27 cellular contexts compared by ENCODE assay signal in the genomic region with DNA sequence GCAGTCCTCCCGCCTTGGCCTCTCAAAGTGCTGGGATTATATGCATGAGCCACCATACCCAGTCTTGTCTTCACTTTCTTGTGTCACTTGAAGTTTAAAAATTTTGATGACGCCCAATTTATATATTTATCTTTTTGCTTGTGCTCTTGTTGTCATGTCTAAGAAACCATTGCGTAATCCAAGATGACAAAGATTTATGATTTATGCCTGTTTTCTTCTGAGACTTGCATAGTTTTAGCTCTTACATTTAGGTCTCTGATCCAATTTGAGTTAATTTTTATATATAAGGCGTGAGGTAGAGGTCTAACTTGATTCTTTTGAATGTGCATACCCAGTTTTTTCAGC. TPM values are rescaled to one million over a fixed set of nuclear protein-coding genes. Genes with fewer than 3 reads are reported as not detected.
DNase-seq lines count a peak whose midpoint lies in the region; ATAC-seq and TF ChIP-seq lines count a peak whose summit lies in the region.
"Had no signal": no experiment of that assay in that cellular context is flagged by ENCODE, and none has a peak within 500 bp of the region (broad histone marks: within the 10 kb centered on the region; RNA-seq: fewer than 3 reads in every experiment).

No MANE protein-coding gene starts in this region.

- H2BK15ac ChIP-seq in IMR-90 (ENCODE audit: low read depth, low read length) = no peak overlapping the region

- H3K9me1 ChIP-seq in IMR-90 (ENCODE audit: insufficient read depth, low read length) = 0 out of 2 replicates have a peak, but pooled peaks cover 3% of the 10 kb centered on the region

- H3K27ac ChIP-seq in IMR-90 (ENCODE audit: insufficient read depth, low read length) = no peak overlapping the region
- H3K27ac ChIP-seq in upper lobe of left lung = peak overlapping the region in 1 of 4 donors; percentile 39
- H3K27ac ChIP-seq: heart right ventricle, left ventricle myocardium inferior, stomach, transverse colon, WERI-Rb-1 had no signal

- no peak for DNase-seq in activated CD4-positive, alpha-beta T cell treated with anti-CD3 and anti-CD28 coated beads, Interleukin-2, amount 10 ng/mL, durations not matched to agents 24 days and 14 days
- DNase-seq in activated CD4-positive, alpha-beta T cell treated with anti-CD3 and anti-CD28 coated beads, Interleukin-2, amount 50 U/mL, for 1 hour = no peak
- DNase-seq in IMR-90 (no peak), amniotic epithelial cell (ENCODE audit: low read depth) (peak; percentile 65), upper lobe of left lung (no peak), Kasumi-1 (lab: John Stamatoyannopoulos, UW) (no peak)
- no peak for DNase-seq in naive thymus-derived CD8-positive, alpha-beta T cell
- DNase-seq: 8988T; activated CD4-positive, alpha-beta T cell treated with anti-CD3 and anti-CD28 coated beads, Interleukin-2, amount 50 U/mL, for 48 hours; activated T-cell treated with anti-CD3 and anti-CD28 coated beads, Interleukin-2, amount 50 U/mL, for 1 hour; EL; endodermal cell; heart right ventricle; left ventricle myocardium inferior; MM.1S; mucosa of descending colon; NCI-H2029; NCI-H345; nucleus accumbens; stimulated activated CD4-positive, alpha-beta T cell treated with anti-CD3 and anti-CD28 coated beads, Interleukin-4, amount 100 ng/mL, for 1 hour; stomach; T-helper 2 cell; transverse colon; WERI-Rb-1 had no signal

- no peak overlapping the region for H3K14ac ChIP-seq in IMR-90 (replicated peaks; ENCODE audit: low read depth, low read length)

- no peak for TF ChIP-seq EP300 in upper lobe of left lung (IDR thresholded peaks at IDR 0.05)

- ATAC-seq in IMR-90 (ENCODE audit: low read depth) (no peak), HG03520 (IDR thresholded peaks at IDR 0.05; ENCODE audit: unreplicated experiment) (no peak), upper lobe of left lung (ENCODE audit: low FRiP score in 2 of 2) (no peak)
- ATAC-seq in naive thymus-derived CD8-positive, alpha-beta T cell = no peak
- ATAC-seq: heart right ventricle, mucosa of descending colon had no signal

- intact Hi-C loops in activated CD4-positive, alpha-beta T cell treated with anti-CD3 and anti-CD28 coated beads, Interleukin-2, amount 10 ng/mL, durations not matched to agents 24 days and 14 days (cut with micrococcal nuclease) = loop anchor here (2.0 to 5.0 kb wide), 2 partner anchors 19 to 112 kb away; a partner anchor contains a TSS
- intact Hi-C loops in IMR-90 (cut with micrococcal nuclease) = no loop called here

- H3K4me3 ChIP-seq in IMR-90 (ENCODE audit: insufficient read depth, low read depth, low read length) (no peak overlapping the region), upper lobe of left lung (no peak overlapping the region)
- H3K4me3 ChIP-seq: HAP-1, heart right ventricle, left ventricle myocardium inferior, mucosa of descending colon, stomach, transverse colon had no signal

- H3K18ac ChIP-seq in IMR-90 (ENCODE audit: low read depth, low read length) = no peak overlapping the region

- no peaks in the 10 kb centered on the region for H3K9me3 ChIP-seq in IMR-90 (ENCODE audit: control insufficient read depth, insufficient read depth, low read length)
- H3K9me3 ChIP-seq in upper lobe of left lung = no peaks in the 10 kb centered on the region
- H3K9me3 ChIP-seq: HAP-1, heart right ventricle, left ventricle myocardium inferior, mucosa of descending colon, stomach, transverse colon had no signal

- H3K27me3 ChIP-seq in IMR-90 (ENCODE audit: control insufficient read depth, insufficient read depth, low read length) (no peaks in the 10 kb centered on the region), upper lobe of left lung (no peaks in the 10 kb centered on the region)
- H3K27me3 ChIP-seq: heart right ventricle, stomach, transverse colon had no signal

- H4K8ac ChIP-seq in IMR-90 (ENCODE audit: low read depth in 2 of 2, low read length in 2 of 2) = no peak overlapping the region

- H4K5ac ChIP-seq in IMR-90 (ENCODE audit: low read depth, low read length) = no peak overlapping the region

- H2BK20ac ChIP-seq in IMR-90 (ENCODE audit: low read depth, low read length) = no peak overlapping the region

- no peak overlapping the region for H2AFZ ChIP-seq in IMR-90 (replicated peaks; ENCODE audit: low read length, poor library complexity)

- no peaks in the 10 kb centered on the region for H3K27me3 Mint-ChIP-seq in activated CD4-positive, alpha-beta T cell treated with anti-CD3 and anti-CD28 coated beads, Interleukin-2, amount 10 ng/mL, durations not matched to agents 24 days and 14 days
- no peaks in the 10 kb centered on the region for H3K27me3 Mint-ChIP-seq in naive thymus-derived CD8-positive, alpha-beta T cell

- POLR2A ChIA-PET in IMR-90 (lab: Charles Lee; ENCODE audit: unreplicated experiment) = no interaction called here
- POLR2A ChIA-PET in naive thymus-derived CD8-positive, alpha-beta T cell (lab: Charles Lee) = no interaction called here

- dilution Hi-C loops in IMR-90 (cut with HindIII; ENCODE audit: low sequenced_read_pairs, unreplicated experiment) = no loop called here

- no peaks in the 10 kb centered on the region for H3K9me3 Mint-ChIP-seq in activated CD4-positive, alpha-beta T cell treated with anti-CD3 and anti-CD28 coated beads, Interleukin-2, amount 10 ng/mL, durations not matched to agents 24 days and 14 days
- no peaks in the 10 kb centered on the region for H3K9me3 Mint-ChIP-seq in naive thymus-derived CD8-positive, alpha-beta T cell
- H3K9me3 Mint-ChIP-seq: activated naive CD4-positive, alpha-beta T cell treated with anti-CD3 and anti-CD28 coated beads, Interleukin-2, amount 50 U/mL, for 72 hours had no signal

- no TSS peak for BruUV-seq in IMR-90 (replicated peaks; lab: Mats Ljungman, UMichigan)

- in situ Hi-C loops in IMR-90 (cut with MboI; ENCODE audit: low sequenced_read_pairs) = no loop called here

- peaks cover 31% of the 10 kb centered on the region for H3K36me3 Mint-ChIP-seq in activated CD4-positive, alpha-beta T cell treated with anti-CD3 and anti-CD28 coated beads, Interleukin-2, amount 10 ng/mL, durations not matched to agents 24 days and 14 days (ENCODE audit: low read depth)
- H3K36me3 Mint-ChIP-seq in naive thymus-derived CD8-positive, alpha-beta T cell = peaks cover 0 to 36% (median 3%) of the 10 kb centered on the region in 3 donors

- H3K23ac ChIP-seq in IMR-90 (ENCODE audit: low read depth, low read length) = no peak overlapping the region

- TF ChIP-seq CTCF in IMR-90 (conservative IDR thresholded peaks at IDR 0.05; ENCODE audit: low read depth, low read length) (no peak), upper lobe of left lung (IDR thresholded peaks at IDR 0.05) (no peak)

- H3K79me1 ChIP-seq in IMR-90 (ENCODE audit: low read depth in 1 of 2, low read length in 2 of 2) = peaks cover 20 to 58% of the 10 kb centered on the region in 2 experiments

- H2BK120ac ChIP-seq in IMR-90 (ENCODE audit: low read depth, low read length) = no peak overlapping the region

- H3K4ac ChIP-seq in IMR-90 (ENCODE audit: low read depth, low read length) = no peak overlapping the region

- no peak overlapping the region for H3K56ac ChIP-seq in IMR-90 (ENCODE audit: extremely low read depth, insufficient read depth, low read length)

- H3K4me1 ChIP-seq in IMR-90 (ENCODE audit: control insufficient read depth, insufficient read depth, low read length) (no peaks in the 10 kb centered on the region), upper lobe of left lung (peaks cover 0 to 25% (median 12%) of the 10 kb centered on the region in 4 donors)
- H3K4me1 ChIP-seq: HAP-1 had no signal

- H3K4me1 Mint-ChIP-seq in activated CD4-positive, alpha-beta T cell treated with anti-CD3 and anti-CD28 coated beads, Interleukin-2, amount 10 ng/mL, durations not matched to agents 24 days and 14 days = peaks cover 30% of the 10 kb centered on the region
- peaks cover 37 to 74% (median 69%) of the 10 kb centered on the region in 4 donors for H3K4me1 Mint-ChIP-seq in naive thymus-derived CD8-positive, alpha-beta T cell

- CTCF ChIA-PET in IMR-90 (lab: Yijun Ruan, JAX) = interaction anchor here (2.1 kb wide), 1 partner anchor 10 kb away, joined by 7 read pairs; no protein-coding TSS in a partner anchor

- no peak for TF ChIP-seq POLR2A in IMR-90 (IDR thresholded peaks at IDR 0.05; ENCODE audit: low read depth, low read length)
- TF ChIP-seq POLR2A in upper lobe of left lung (IDR thresholded peaks at IDR 0.05) = no peak

- no peak overlapping the region for H2AK9ac ChIP-seq in IMR-90 (replicated peaks; ENCODE audit: low read depth, low read length, poor library complexity)

- H4K91ac ChIP-seq in IMR-90 (ENCODE audit: insufficient read depth, low read depth, low read length) = no peak overlapping the region

- TF ChIP-seq RAD21 in IMR-90 (IDR thresholded peaks at IDR 0.05; ENCODE audit: low read length) = no peak

- H2AK5ac ChIP-seq in IMR-90 (ENCODE audit: low read depth, low read length) = no peak overlapping the region

- H3K4me2 ChIP-seq in IMR-90 (ENCODE audit: low read depth, low read length) = no peak overlapping the region

- no CpG with 5 or more reads among the region's 4 CpGs for WGBS in IMR-90 (ENCODE audit: extremely low coverage in 2 of 2, insufficient read length in 1 of 2), 2 experiments
- 92 to 93% methylated on average over 4 of the region's 4 CpGs for WGBS in upper lobe of left lung, 2 donors

- peak overlapping the region; percentile 22 for H3K4me3 Mint-ChIP-seq in activated CD4-positive, alpha-beta T cell treated with anti-CD3 and anti-CD28 coated beads, Interleukin-2, amount 10 ng/mL, durations not matched to agents 24 days and 14 days
- H3K4me3 Mint-ChIP-seq in naive thymus-derived CD8-positive, alpha-beta T cell = peak overlapping the region in 9 of 10 donors; percentile 0 to 70 (median 50)

- H3K36me3 ChIP-seq in IMR-90 (ENCODE audit: control insufficient read depth, insufficient read depth, low read length) (no peaks in the 10 kb centered on the region), upper lobe of left lung (peaks cover 0 to under 1% (median 0%) of the 10 kb centered on the region in 4 donors)
- H3K36me3 ChIP-seq: HAP-1, left ventricle myocardium inferior had no signal

- H4K20me1 ChIP-seq in IMR-90 (ENCODE audit: insufficient read depth, low read length) = peaks cover 28% of the 10 kb centered on the region

- no peak overlapping the region for H3K27ac Mint-ChIP-seq in activated CD4-positive, alpha-beta T cell treated with anti-CD3 and anti-CD28 coated beads, Interleukin-2, amount 10 ng/mL, durations not matched to agents 24 days and 14 days
- H3K27ac Mint-ChIP-seq in naive thymus-derived CD8-positive, alpha-beta T cell = peak overlapping the region in 4 of 10 donors; percentile 5 to 72 (median 17)
- H3K27ac Mint-ChIP-seq: endodermal cell had no signal

- H3K9ac ChIP-seq in IMR-90 (ENCODE audit: low read depth, low read length) = no peak overlapping the region

- no peak overlapping the region for H2BK5ac ChIP-seq in IMR-90 (ENCODE audit: low read depth, low read length, poor library complexity, severe bottlenecking)

RNA-seq across cellular contexts. Expression of a gene that starts 18.6 kb away (rescaled TPM):
- 118 and 121 TPM in 2 replicates for total RNA-seq in activated CD4-positive, alpha-beta T cell treated with anti-CD3 and anti-CD28 coated beads, Interleukin-2, amount 10 ng/mL, durations not matched to agents 24 days and 14 days
- total RNA-seq in IMR-90 (2012; rRNA removed) (36.7 and 46.4 TPM in 2 replicates), upper lobe of left lung (100 to 1,000 TPM in 5 of 6 donors, 10 to 100 TPM in 1; 97.0 to 338 (median 135) TPM)
- polyA plus RNA-seq in IMR-90 (2012; rRNA removed) = 29.1 and 32.1 TPM in 2 replicates
- 10.5 and 11.1 TPM in 2 replicates for polyA plus RNA-seq in IMR-90 (2012; cell fraction: cytosol; rRNA removed)
- polyA plus RNA-seq in IMR-90 (2012; cell fraction: nucleus; rRNA removed; ENCODE audit: low replicate concordance) = 33.6 and 94.7 TPM in 2 replicates
- 100 to 1,000 TPM; 218 to 235 TPM for total RNA-seq in naive thymus-derived CD8-positive, alpha-beta T cell
- polyA plus RNA-seq in naive thymus-derived CD8-positive, alpha-beta T cell = 10 to 100 TPM; 54.9 to 82.8 (median 63.8) TPM
